ENCODE assay signal across 14 cellular contexts in genomic region chr2:44267269-44268258, GRCh38. TPM values are rescaled to one million over a fixed set of nuclear protein-coding genes. Genes with fewer than 3 reads are reported as not detected.
DNase-seq lines count a peak whose midpoint lies in the region; ATAC-seq, FAIRE-seq and TF ChIP-seq lines count a peak whose summit lies in the region.
"Had no signal": no experiment of that assay in that cellular context is flagged by ENCODE, and none has a peak within 500 bp of the region (broad histone marks: within the 10 kb centered on the region; RNA-seq: fewer than 3 reads in every experiment).

No MANE protein-coding gene starts in this region.

- ATAC-seq in HG03378 (IDR thresholded peaks at IDR 0.05; ENCODE audit: unreplicated experiment) (no peak), GM21619 (IDR thresholded peaks at IDR 0.05; ENCODE audit: unreplicated experiment) (no peak)
- ATAC-seq: mucosa of descending colon had no signal

- DNase-seq in Caki2 (ENCODE audit: low read depth) (peak; percentile 94), astrocyte (ENCODE audit: low read depth) (peak; percentile 76), left ventricle myocardium inferior (no peak), putamen (ENCODE audit: low spot score) (peak; percentile 26), small intestine (no peak), NCI-H345 (lab: John Stamatoyannopoulos, UW) (no peak)
- DNase-seq: activated CD4-positive, alpha-beta T cell treated with anti-CD3 and anti-CD28 coated beads for 1 hour; activated naive CD4-positive, alpha-beta T cell treated with anti-CD3 and anti-CD28 coated beads, Interleukin-2, amount 10 ng/mL, durations not matched to agents 7 days and 5 days; mucosa of descending colon; NCI-H1436; stimulated activated CD4-positive, alpha-beta T cell treated with anti-CD3 and anti-CD28 coated beads, Interleukin-4, amount 100 ng/mL, for 4 hours had no signal

- H3K9me3 ChIP-seq in astrocyte (ENCODE audit: insufficient read depth, low read depth, low read length): no peaks in the 10 kb centered on the region
- H3K9me3 ChIP-seq in left ventricle myocardium inferior (replicated peaks): no peaks in the 10 kb centered on the region
- no peaks in the 10 kb centered on the region for H3K9me3 ChIP-seq in small intestine (ENCODE audit: control insufficient read depth, low read depth)
- H3K9me3 ChIP-seq: mucosa of descending colon had no signal

- in situ Hi-C loops in Caki2 (cut with HindIII; ENCODE audit: low pct_unique_long_range_greater_than_20kb, low sequenced_read_pairs): no loop called here

- FAIRE-seq in astrocyte (lab: Jason Lieb, UNC) (peak; percentile 73), small intestine (lab: Jason Lieb, UNC) (no peak)

- 77 to 90% (median 87%) methylated on average over 8 of the region's 8 CpGs for whole genome bisulfite sequencing in small intestine, 3 donors

- H2AFZ ChIP-seq in astrocyte (ENCODE audit: low read depth, low read length): peak overlapping the region; percentile 19

- peak overlapping the region; percentile 24 for H3K4me3 Mint-ChIP-seq in astrocyte (ENCODE audit: unreplicated experiment)
- H3K4me3 Mint-ChIP-seq: activated naive CD4-positive, alpha-beta T cell treated with anti-CD3 and anti-CD28 coated beads, Interleukin-2, amount 10 ng/mL, durations not matched to agents 7 days and 5 days had no signal

- H3K36me3 Mint-ChIP-seq in astrocyte (ENCODE audit: low read depth, unreplicated experiment): no peaks in the 10 kb centered on the region
- H3K36me3 Mint-ChIP-seq: activated naive CD4-positive, alpha-beta T cell treated with anti-CD3 and anti-CD28 coated beads, Interleukin-2, amount 10 ng/mL, durations not matched to agents 7 days and 5 days had no signal

- intact Hi-C loops in left ventricle myocardium inferior (cut with micrococcal nuclease): no loop called here

- no peaks in the 10 kb centered on the region for H3K9me3 Mint-ChIP-seq in astrocyte (ENCODE audit: unreplicated experiment)
- H3K9me3 Mint-ChIP-seq: activated naive CD4-positive, alpha-beta T cell treated with anti-CD3 and anti-CD28 coated beads, Interleukin-2, amount 10 ng/mL, durations not matched to agents 7 days and 5 days had no signal

- H3K4me1 ChIP-seq in astrocyte (ENCODE audit: insufficient read depth, low read length) (peaks cover 16% of the 10 kb centered on the region), left ventricle myocardium inferior (peaks cover 14% of the 10 kb centered on the region), small intestine (ENCODE audit: control insufficient read depth in 2 of 2, insufficient read depth in 1 of 2, low read depth in 1 of 2, low read length in 1 of 2) (peaks cover 0 to 3% of the 10 kb centered on the region in 2 donors)
- H3K4me1 ChIP-seq: BLaER1 treated with 17β-estradiol and CSF1 and Interleukin-3, amounts not matched to agents 10 nM and 100 nM had no signal

- TF ChIP-seq CTCF in astrocyte (IDR thresholded peaks at IDR 0.05; ENCODE audit: insufficient read depth, low read depth, low read length) (no peak), left ventricle myocardium inferior (IDR thresholded peaks at IDR 0.05; ENCODE audit: borderline replicate concordance) (no peak)

- H3K4me2 ChIP-seq in astrocyte (ENCODE audit: low read length): peak overlapping the region; percentile 72
- H3K4me2 ChIP-seq: BLaER1 treated with 17β-estradiol and CSF1 and Interleukin-3, amounts not matched to agents 10 nM and 100 nM had no signal

- H3K27ac Mint-ChIP-seq in astrocyte (ENCODE audit: unreplicated experiment): peak overlapping the region; percentile 92
- H3K27ac Mint-ChIP-seq: activated naive CD4-positive, alpha-beta T cell treated with anti-CD3 and anti-CD28 coated beads, Interleukin-2, amount 10 ng/mL, durations not matched to agents 7 days and 5 days had no signal

- H3K9ac ChIP-seq in astrocyte (ENCODE audit: low read length): peak overlapping the region; percentile 38
- H3K9ac ChIP-seq: BLaER1 treated with 17β-estradiol and CSF1 and Interleukin-3, amounts not matched to agents 10 nM and 100 nM had no signal

- peaks cover 15% of the 10 kb centered on the region for H3K4me1 Mint-ChIP-seq in astrocyte (ENCODE audit: low read depth, unreplicated experiment)
- H3K4me1 Mint-ChIP-seq: activated naive CD4-positive, alpha-beta T cell treated with anti-CD3 and anti-CD28 coated beads, Interleukin-2, amount 10 ng/mL, durations not matched to agents 7 days and 5 days had no signal

- no peaks in the 10 kb centered on the region for H3K79me2 ChIP-seq in astrocyte (ENCODE audit: insufficient read depth, low read length)

- no peaks in the 10 kb centered on the region for H4K20me1 ChIP-seq in astrocyte (ENCODE audit: insufficient read depth, low read length)
- H4K20me1 ChIP-seq: BLaER1 treated with 17β-estradiol and CSF1 and Interleukin-3, amounts not matched to agents 10 nM and 100 nM had no signal

- H3K27me3 ChIP-seq in astrocyte (ENCODE audit: insufficient read depth, low read length) (no peaks in the 10 kb centered on the region), left ventricle myocardium inferior (ENCODE audit: low read depth) (no peaks in the 10 kb centered on the region), small intestine (ENCODE audit: control insufficient read depth in 2 of 2, insufficient read depth in 2 of 2, low read length in 2 of 2) (no peaks in the 10 kb centered on the region)
- H3K27me3 ChIP-seq: BLaER1 treated with 17β-estradiol and CSF1 and Interleukin-3, amounts not matched to agents 10 nM and 100 nM had no signal

- H3K4me3 ChIP-seq in astrocyte (ENCODE audit: insufficient read depth, low read depth, low read length) (peak overlapping the region; percentile 11), left ventricle myocardium inferior (no peak overlapping the region), small intestine (ENCODE audit: low read depth in 1 of 2, low read length in 2 of 2) (no peak overlapping the region)
- H3K4me3 ChIP-seq: BLaER1 treated with 17β-estradiol and CSF1 and Interleukin-3, amounts not matched to agents 10 nM and 100 nM; mucosa of descending colon had no signal

- no peaks in the 10 kb centered on the region for H3K27me3 Mint-ChIP-seq in astrocyte (ENCODE audit: low read depth, unreplicated experiment)
- H3K27me3 Mint-ChIP-seq: activated naive CD4-positive, alpha-beta T cell treated with anti-CD3 and anti-CD28 coated beads, Interleukin-2, amount 10 ng/mL, durations not matched to agents 7 days and 5 days had no signal

- H3K36me3 ChIP-seq in astrocyte (ENCODE audit: insufficient read depth, low read length): no peaks in the 10 kb centered on the region
- no peaks in the 10 kb centered on the region for H3K36me3 ChIP-seq in left ventricle myocardium inferior
- no peaks in the 10 kb centered on the region for H3K36me3 ChIP-seq in small intestine (ENCODE audit: control insufficient read depth in 2 of 2, insufficient read depth in 2 of 2, low read length in 2 of 2)
- H3K36me3 ChIP-seq: BLaER1 treated with 17β-estradiol and CSF1 and Interleukin-3, amounts not matched to agents 10 nM and 100 nM had no signal

- H3K27ac ChIP-seq in astrocyte (ENCODE audit: low read depth, low read length): peak overlapping the region; percentile 67
- H3K27ac ChIP-seq in left ventricle myocardium inferior (replicated peaks): peak overlapping the region; percentile 57
- no peak overlapping the region for H3K27ac ChIP-seq in small intestine (ENCODE audit: low read depth in 1 of 2, low read length in 1 of 2)
- H3K27ac ChIP-seq: BLaER1 treated with 17β-estradiol and CSF1 and Interleukin-3, amounts not matched to agents 10 nM and 100 nM had no signal

RNA-seq across cellular contexts. Expression of gene SLC3A1, which starts 7.7 kb away (rescaled TPM):
- total RNA-seq in Caki2 (2014; rRNA removed; shearing (Covaris generic); ENCODE audit: low replicate concordance): 11.9 and 27.6 TPM in 2 replicates
- 0.20 TPM in 1 of 2 replicates, not detected in the other for total RNA-seq in astrocyte
- total RNA-seq in left ventricle myocardium inferior: not detected
- 10 to 100 TPM; 22.6 to 74.9 (median 72.7) TPM for polyA plus RNA-seq in small intestine

Comparison
In these comparisons a context has a peak if more than half of its experiments do, and no peak if none do; other contexts are left out.
1. DNase-seq: peak in Caki2 (single experiment), astrocyte (single experiment) and putamen (single experiment); none in left ventricle myocardium inferior (single experiment), small intestine (single experiment) and NCI-H345 (single experiment).
2. H3K27ac ChIP-seq: peak in astrocyte (single experiment) and left ventricle myocardium inferior (single experiment); none in small intestine (0 of 2).
3. RNA of gene SLC3A1, which starts 7.7 kb away (total RNA-seq): 11.9 to 27.6 TPM in Caki2; 0.20 TPM in astrocyte and not detected in left ventricle myocardium inferior (single experiment); every median in the first group is over 10 times any median in the second.